In genomic region chr10:102650655-102651454, GRCh38 we compare ENCODE assay signal across 10 cellular contexts. TPM values are rescaled to one million over a fixed set of nuclear protein-coding genes. Genes with fewer than 3 reads are reported as not detected.
DNase-seq lines count a peak whose midpoint lies in the region; ATAC-seq, FAIRE-seq and TF ChIP-seq lines count a peak whose summit lies in the region.
"Had no signal": no experiment of that assay in that cellular context is flagged by ENCODE, and none has a peak within 500 bp of the region (broad histone marks: within the 10 kb centered on the region; RNA-seq: fewer than 3 reads in every experiment).

No MANE protein-coding gene starts in this region.

- peak; percentile 77 for DNase-seq in CD1c-positive myeloid dendritic cell (ENCODE audit: extremely low spot score)
- DNase-seq in neural crest cell (ENCODE audit: low read depth, low spot score), result no peak
- DNase-seq in H54 (ENCODE audit: insufficient read length, low spot score), result no peak
- no peak for DNase-seq in kidney glomerular epithelial cell (lab: John Stamatoyannopoulos, UW)
- DNase-seq in NCI-H1417 (lab: John Stamatoyannopoulos, UW), result no peak
- DNase-seq: EL, SW 1271 had no signal

- no peak for ATAC-seq in GM19455 (IDR thresholded peaks at IDR 0.05; ENCODE audit: unreplicated experiment)

- H3K4me3 Mint-ChIP-seq in IgD-negative memory B cell (peak overlapping the region; percentile 48 to 89 (median 78)), neural crest cell (peak overlapping the region; percentile 98)

- H3K27ac Mint-ChIP-seq in IgD-negative memory B cell, result peak overlapping the region; percentile 93 to 99 (median 97)
- peak overlapping the region; percentile 50 for H3K27ac Mint-ChIP-seq in neural crest cell (ENCODE audit: unreplicated experiment)

- H3K4me1 Mint-ChIP-seq in IgD-negative memory B cell (peaks cover 43 to 60% (median 45%) of the 10 kb centered on the region in 3 donors), neural crest cell (peaks cover 72% of the 10 kb centered on the region)

- no peak for FAIRE-seq in H54 (lab: Jason Lieb, UNC)

- TF ChIP-seq CTCF in neural crest cell (conservative IDR thresholded peaks at IDR 0.05), result no peak

- H3K27me3 Mint-ChIP-seq in IgD-negative memory B cell, result peaks cover 2% of the 10 kb centered on the region
- H3K27me3 Mint-ChIP-seq in neural crest cell (ENCODE audit: low read depth), result no peaks in the 10 kb centered on the region

- no peaks in the 10 kb centered on the region for H3K9me3 Mint-ChIP-seq in IgD-negative memory B cell
- H3K9me3 Mint-ChIP-seq in neural crest cell, result no peaks in the 10 kb centered on the region

- TF ChIP-seq POLR2A in H54 (IDR thresholded peaks at IDR 0.05; ENCODE audit: low read depth, low read length), result no peak

- peak overlapping the region; percentile 72 for H3K27ac ChIP-seq in cingulate gyrus (ENCODE audit: low read depth, low read length)

- peaks cover 7% of the 10 kb centered on the region for H3K36me3 Mint-ChIP-seq in IgD-negative memory B cell
- H3K36me3 Mint-ChIP-seq in neural crest cell (ENCODE audit: low read depth), result peaks cover 7% of the 10 kb centered on the region

RNA-seq across cellular contexts. Expression of gene TRIM8, which starts 6.6 kb away (rescaled TPM):
- polyA plus RNA-seq in IgD-negative memory B cell, result 71.5 TPM
- 76.9 and 82.8 TPM in 2 replicates for total RNA-seq in neural crest cell
